20 cellular contexts compared by ENCODE assay signal in genomic region chr22:40838486-40838885, GRCh38. TPM values are rescaled to one million over a fixed set of nuclear protein-coding genes. Genes with fewer than 3 reads are reported as not detected.
"Had no signal": no experiment of that assay in that cellular context is flagged by ENCODE, and none has a peak within 500 bp of the region (broad histone marks: within the 10 kb centered on the region; RNA-seq: fewer than 3 reads in every experiment).

No MANE protein-coding gene starts in this region.

- H3K36me3 ChIP-seq: breast epithelium had no signal

- H3K4me3 ChIP-seq: breast epithelium, coronary artery, lung, right atrium auricular region had no signal

- DNase-seq: activated CD4-positive, CD25-positive, alpha-beta regulatory T cell treated with anti-CD3 and anti-CD28 coated beads, Interleukin-2, amount 50 U/mL, for 72 hours; activated effector memory CD4-positive, alpha-beta T cell treated with Interleukin-2 at 50 U/mL for 16 hours; activated naive CD4-positive, alpha-beta T cell treated with anti-CD3 and anti-CD28 coated beads, Interleukin-2, amount 10 ng/mL, durations not matched to agents 7 days and 5 days; erythroblast; hypothalamus; islet precursor cell; occipital lobe; stimulated activated CD4-positive, alpha-beta T cell treated with anti-CD3 and anti-CD28 coated beads, Interleukin-12 subunit alpha, Interleukin-12 subunit beta, amount 100 ng/mL, for 4 hours; stimulated activated CD4-positive, alpha-beta T cell treated with anti-CD3 and anti-CD28 coated beads, Interleukin-1b, Interleukin-23, amount 100 ng/mL, for 48 hours; stimulated activated CD8-positive, alpha-beta memory T cell treated with anti-CD3 and anti-CD28 coated beads, Interleukin-4, amount 100 ng/mL, for 48 hours; stimulated activated naive CD4-positive, alpha-beta T cell treated with Interleukin-2 at 50 U/mL for 16 hours; substantia nigra had no signal

- H3K4me1 ChIP-seq: breast epithelium, right atrium auricular region had no signal

- H3K27ac ChIP-seq: breast epithelium, coronary artery, right atrium auricular region, VCaP had no signal

- H3K9me3 ChIP-seq: breast epithelium, right atrium auricular region had no signal

- H3K27me3 ChIP-seq: breast epithelium, right atrium auricular region had no signal

RNA-seq across cellular contexts. Expression of gene DNAJB7, which starts 23.4 kb away (rescaled TPM):
- total RNA-seq: astrocyte, breast epithelium, frontal cortex, lung, occipital lobe, posterior vena cava, right atrium auricular region had no signal
